In genomic region chr3:19348929-19349564, GRCh38 we compare ENCODE assay signal across 8 cellular contexts.
A peak's percentile ranks its signal among the peaks of the same experiment; 100 is the strongest.
DNase-seq lines count a peak whose midpoint lies in the region; ATAC-seq and TF ChIP-seq lines count a peak whose summit lies in the region.

No MANE protein-coding gene starts in this region.

- no peak overlapping the region for H3K4me3 ChIP-seq in adrenal gland

- intact Hi-C loops in adrenal gland (cut with DNase I) (loop anchor here in 1 of 2 donors (10.0 kb wide), 2 partner anchors 186 to 516 kb away; no protein-coding TSS in a partner anchor), left colon (cut with DNase I, micrococcal nuclease) (loop anchor here in 1 of 2 donors (10.0 kb wide), 1 partner anchor 516 kb away; no protein-coding TSS in a partner anchor), posterior vena cava (cut with DNase I) (no loop called here)

- no peaks in the 10 kb centered on the region for H3K36me3 ChIP-seq in adrenal gland (replicated peaks in 1 of 2)

- DNase-seq in NCI-H748 (lab: John Stamatoyannopoulos, UW; ENCODE audit: unreplicated experiment), result peak; percentile 25
- no peak for DNase-seq in NCI-H748 treated with DMSO at 0.1 percent for 48 hours (lab: John Stamatoyannopoulos, UW)
- peak; percentile 45 for DNase-seq in HT-29 (ENCODE audit: low spot score)
- DNase-seq in adrenal gland, result peak in 1 of 7 donors; percentile 23
- no peak for DNase-seq in left colon
- no peak for DNase-seq in posterior vena cava (ENCODE audit: low spot score)

- H3K27me3 ChIP-seq in adrenal gland, result no peaks in the 10 kb centered on the region

- no peak for TF ChIP-seq POLR2A in adrenal gland (IDR thresholded peaks at IDR 0.05)

- H3K27ac ChIP-seq in adrenal gland, result no peak overlapping the region

- peak; percentile 21 to 72 (median 54) for TF ChIP-seq CTCF in adrenal gland (IDR thresholded peaks at IDR 0.05)

- ATAC-seq in GM21390 (IDR thresholded peaks at IDR 0.05; ENCODE audit: unreplicated experiment), result peak; percentile 79
- peak; percentile 86 for ATAC-seq in left colon
- no peak for ATAC-seq in GM21447 (IDR thresholded peaks at IDR 0.05; ENCODE audit: unreplicated experiment)

- H3K4me1 ChIP-seq in adrenal gland (replicated peaks in 1 of 2), result no peaks in the 10 kb centered on the region

- no peaks in the 10 kb centered on the region for H3K9me3 ChIP-seq in adrenal gland (replicated peaks in 1 of 3)

- 19 to 21% (median 21%) methylated on average over 5 of the region's 5 CpGs for WGBS in adrenal gland, 4 donors

Comparison
In these comparisons a context has a peak if more than half of its experiments do, and no peak if none do; other contexts are left out.
1. DNase-seq: peak in NCI-H748 (single experiment) and HT-29 (single experiment); none in NCI-H748 treated with DMSO at 0.1 percent for 48 hours (single experiment), left colon (0 of 2) and posterior vena cava (single experiment).